In the genomic region with DNA sequence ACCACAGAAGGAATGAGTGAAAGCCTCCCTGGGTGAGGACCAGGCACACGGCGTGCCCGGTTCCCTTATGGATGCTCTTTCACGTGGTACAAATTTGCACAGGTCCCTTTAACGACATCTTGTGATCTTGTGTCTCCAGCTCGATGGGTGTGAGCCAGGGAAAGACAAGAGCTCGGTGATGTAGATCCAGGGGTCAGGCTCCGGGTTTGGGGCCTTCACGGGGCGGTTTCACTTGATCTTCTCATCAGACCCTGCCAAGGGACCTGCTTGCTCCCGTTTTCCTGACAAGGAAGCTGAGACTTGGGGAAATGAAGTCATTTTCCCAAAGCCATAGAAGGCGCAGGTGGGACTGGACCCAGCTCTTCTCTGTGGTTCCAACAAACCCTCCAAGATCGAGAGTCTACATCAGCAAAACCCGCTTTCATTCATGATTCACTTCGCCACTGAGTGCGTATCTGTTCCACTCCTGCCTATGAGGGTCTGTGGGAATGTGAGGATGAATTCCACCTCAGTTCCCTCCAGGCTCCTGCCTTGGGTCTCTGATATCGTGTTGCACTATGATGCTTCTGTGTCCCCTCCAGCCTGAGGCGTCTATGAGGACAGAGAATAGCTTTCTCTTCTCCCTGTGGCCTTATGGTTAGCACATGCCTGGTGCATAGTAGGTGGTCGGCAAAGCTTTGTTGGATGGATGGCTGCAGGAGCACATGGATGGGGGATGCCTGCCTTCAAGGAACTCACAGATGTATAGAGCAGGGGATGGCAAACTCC, we compare ENCODE assay signal across 30 cellular contexts. TPM values are rescaled to one million over a fixed set of nuclear protein-coding genes. Genes with fewer than 3 reads are reported as not detected.
"Had no signal": no experiment of that assay in that cellular context is flagged by ENCODE, and none has a peak within 500 bp of the region (broad histone marks: within the 10 kb centered on the region; RNA-seq: fewer than 3 reads in every experiment).

No MANE protein-coding gene starts in this region.

- ATAC-seq: activated CD8-positive, alpha-beta T cell treated with anti-CD3 and anti-CD28 coated beads for 36 hours; activated naive CD8-positive, alpha-beta T cell treated with anti-CD3 and anti-CD28 coated beads, Interleukin-2, amount 50 U/mL, for 24 hours; activated T-cell treated with anti-CD3 and anti-CD28 coated beads, Interleukin-2, amount 50 U/mL, for 4 hours; PC-3 had no signal

- H3K27me3 ChIP-seq: MG63, Peyer's patch had no signal

- H3K9me3 ChIP-seq: SK-N-SH had no signal

- H3K4me1 ChIP-seq: Peyer's patch, SJSA1 had no signal

- H3K27ac Mint-ChIP-seq: activated CD4-positive, alpha-beta T cell treated with anti-CD3 and anti-CD28 coated beads, Interleukin-2, amount 10 ng/mL, durations not matched to agents 24 days and 14 days; activated CD8-positive, alpha-beta T cell treated with anti-CD3 and anti-CD28 coated beads for 36 hours; activated naive CD4-positive, alpha-beta T cell treated with anti-CD3 and anti-CD28 coated beads, Interleukin-2, amount 10 ng/mL, durations not matched to agents 7 days and 5 days; activated naive CD8-positive, alpha-beta T cell; activated naive CD8-positive, alpha-beta T cell treated with anti-CD3 and anti-CD28 coated beads, Interleukin-2, amount 50 U/mL, for 24 hours; activated T-helper 1 cell treated with anti-CD3 and anti-CD28 coated beads, Interleukin-12 subunit alpha, Interleukin-12 subunit beta, Interleukin-2, Interleukin-4 antibody, amounts not matched to agents 30 ng/mL and 10 ng/mL and 1 ng/mL, durations not matched to agents 14 hours and 24 hours and 36 hours; brain; T-helper 1 cell treated with Interleukin-12 subunit alpha and Interleukin-12 subunit beta and Interleukin-4 antibody, amounts not matched to agents 30 μg/mL and 1 μg/mL, for 36 hours; T-helper 2 cell treated with Interferon-gamma antibody and Interleukin-4, amounts not matched to agents 5 μg/mL and 100 μg/mL, for 36 hours had no signal

- H3K27me3 Mint-ChIP-seq: activated CD4-positive, alpha-beta T cell treated with anti-CD3 and anti-CD28 coated beads, Interleukin-2, amount 10 ng/mL, durations not matched to agents 24 days and 14 days had no signal

- H3K4me1 Mint-ChIP-seq: activated CD4-positive, alpha-beta T cell treated with anti-CD3 and anti-CD28 coated beads, Interleukin-2, amount 10 ng/mL, durations not matched to agents 24 days and 14 days; activated naive CD4-positive, alpha-beta T cell treated with anti-CD3 and anti-CD28 coated beads, Interleukin-2, amount 10 ng/mL, durations not matched to agents 7 days and 5 days; activated naive CD8-positive, alpha-beta T cell treated with anti-CD3 and anti-CD28 coated beads, Interleukin-2, amount 50 U/mL, for 24 hours had no signal

- H3K9me2 ChIP-seq: SK-N-SH had no signal

- H3K27ac ChIP-seq: Peyer's patch, SJSA1 had no signal

- H3K4me3 ChIP-seq: MG63, Peyer's patch, SJSA1 had no signal

- DNase-seq: activated CD4-positive, alpha-beta T cell treated with anti-CD3 and anti-CD28 coated beads, Interleukin-2, amount 10 ng/mL, durations not matched to agents 24 days and 14 days; activated CD4-positive, alpha-beta T cell treated with anti-CD3 and anti-CD28 coated beads, Interleukin-2, amount 50 U/mL, for 4 hours; activated CD8-positive, alpha-beta memory T cell treated with anti-CD3 and anti-CD28 coated beads, Interleukin-2, amount 50 U/mL, for 4 hours; activated CD8-positive, alpha-beta T cell treated with anti-CD3 and anti-CD28 coated beads for 36 hours; activated gamma-delta T cell treated with Interleukin-2 at 50 U/mL for 16 hours; activated naive CD4-positive, alpha-beta T cell treated with anti-CD3 and anti-CD28 coated beads, Interleukin-2, amount 10 ng/mL, durations not matched to agents 7 days and 5 days; activated naive CD8-positive, alpha-beta T cell treated with anti-CD3 and anti-CD28 coated beads, Interleukin-2, amount 50 U/mL, for 24 hours; activated T-cell treated with anti-CD3 and anti-CD28 coated beads for 4 hours; activated T-cell treated with anti-CD3 and anti-CD28 coated beads, Interleukin-2, amount 50 U/mL, for 4 hours; anterior cingulate cortex; Kasumi-1; KG1; MG63; NCI-H1092; NCI-H1436 treated with DMSO at 0.1 percent for 48 hours; NCI-H1694 treated with DMSO at 0.1 percent for 48 hours; NCI-H2029; NCI-H345; NK-92 treated with Interleukin-12 subunit alpha and Interleukin-12 subunit beta, amount 100 ng/mL, for 24 hours; PC-3; Peyer's patch; RPMI8226; SHP77 treated with DMSO at 0.1 percent for 48 hours; SK-N-SH had no signal

- H3K4me3 Mint-ChIP-seq: activated CD4-positive, alpha-beta T cell treated with anti-CD3 and anti-CD28 coated beads, Interleukin-2, amount 10 ng/mL, durations not matched to agents 24 days and 14 days; activated CD8-positive, alpha-beta T cell treated with anti-CD3 and anti-CD28 coated beads for 36 hours; activated naive CD4-positive, alpha-beta T cell treated with anti-CD3 and anti-CD28 coated beads, Interleukin-2, amount 10 ng/mL, durations not matched to agents 7 days and 5 days; activated naive CD8-positive, alpha-beta T cell; activated naive CD8-positive, alpha-beta T cell treated with anti-CD3 and anti-CD28 coated beads, Interleukin-2, amount 50 U/mL, for 24 hours; activated T-cell treated with anti-CD3 and anti-CD28 coated beads, Interleukin-2, amount 50 U/mL, for 4 hours; activated T-helper 1 cell treated with anti-CD3 and anti-CD28 coated beads, Interleukin-12 subunit alpha, Interleukin-12 subunit beta, Interleukin-2, Interleukin-4 antibody, amounts not matched to agents 30 ng/mL and 10 ng/mL and 1 ng/mL, durations not matched to agents 14 hours and 24 hours and 36 hours; brain; T-helper 1 cell treated with Interleukin-12 subunit alpha and Interleukin-12 subunit beta and Interleukin-4 antibody, amounts not matched to agents 30 μg/mL and 1 μg/mL, for 36 hours; T-helper 2 cell treated with Interferon-gamma antibody and Interleukin-4, amounts not matched to agents 5 μg/mL and 100 μg/mL, for 36 hours had no signal

- H3K4me2 ChIP-seq: SK-N-SH had no signal

- H3K9ac ChIP-seq: SK-N-SH had no signal

- H3K36me3 Mint-ChIP-seq: activated naive CD4-positive, alpha-beta T cell treated with anti-CD3 and anti-CD28 coated beads, Interleukin-2, amount 10 ng/mL, durations not matched to agents 7 days and 5 days; activated naive CD8-positive, alpha-beta T cell; brain had no signal

- H3K36me3 ChIP-seq: MG63, Peyer's patch, SJSA1 had no signal

RNA-seq across cellular contexts. Expression of a gene that starts 45.0 kb away (rescaled TPM):
- total RNA-seq: activated CD4-positive, alpha-beta T cell treated with anti-CD3 and anti-CD28 coated beads, Interleukin-2, amount 10 ng/mL, durations not matched to agents 24 days and 14 days; activated CD8-positive, alpha-beta T cell treated with anti-CD3 and anti-CD28 coated beads for 36 hours; activated T-helper 1 cell treated with anti-CD3 and anti-CD28 coated beads, Interleukin-12 subunit alpha, Interleukin-12 subunit beta, Interleukin-2, Interleukin-4 antibody, amounts not matched to agents 30 ng/mL and 10 ng/mL and 1 ng/mL, durations not matched to agents 14 hours and 24 hours and 36 hours had no signal
- polyA plus RNA-seq: SK-N-SH had no signal
